In genomic region chr2:240519396-240520142, GRCh38 we compare ENCODE assay signal across 12 cellular contexts. TPM values are rescaled to one million over a fixed set of nuclear protein-coding genes. Genes with fewer than 3 reads are reported as not detected.
A peak's percentile ranks its signal among the peaks of the same experiment; 100 is the strongest.
DNase-seq lines count a peak whose midpoint lies in the region; TF ChIP-seq lines count a peak whose summit lies in the region.
"Had no signal": no experiment of that assay in that cellular context is flagged by ENCODE, and none has a peak within 500 bp of the region (broad histone marks: within the 10 kb centered on the region; RNA-seq: fewer than 3 reads in every experiment).

No MANE protein-coding gene starts in this region.

- in situ Hi-C loops in G401 (cut with HindIII; ENCODE audit: low sequenced_read_pairs) (loop anchor here (5.0 kb wide), 1 partner anchor 33 kb away; no protein-coding TSS in a partner anchor), GM13977 (cut with MboI; ENCODE audit: low pct_unique_long_range_greater_than_20kb, low sequenced_read_pairs, unreplicated experiment) (loop anchor here (25.0 kb wide), 1 partner anchor 318 kb away; no protein-coding TSS in a partner anchor)

- no CpG with 5 or more reads among the region's 26 CpGs for WGBS in H9 (ENCODE audit: extremely low coverage, insufficient read length, low lambda C conversion rate)

- H3K27ac Mint-ChIP-seq in H9: peak overlapping the region in 1 of 3 experiments; percentile 80; a peak in 1 of 7 replicates
- no peak overlapping the region for H3K27ac Mint-ChIP-seq in neural progenitor cell
- H3K27ac Mint-ChIP-seq: activated T-helper 2 cell treated with anti-CD3 and anti-CD28 coated beads, Interferon-gamma antibody, Interleukin-2, Interleukin-4, amounts not matched to agents 10 μg/mL and 5 μg/mL and 100 μg/mL, durations not matched to agents 14 hours and 24 hours and 36 hours had no signal

- no peaks in the 10 kb centered on the region for H3K23me2 ChIP-seq in H9 (ENCODE audit: insufficient read length, low read depth, low read length, poor library complexity, severe bottlenecking)

- no peak overlapping the region for H4K8ac ChIP-seq in H9 (replicated peaks; ENCODE audit: insufficient read length, low read depth, low read length)

- H3K79me1 ChIP-seq in H9 (ENCODE audit: insufficient read depth, low read depth, low read length, poor library complexity, severe bottlenecking): no peaks in the 10 kb centered on the region

- CTCF ChIA-PET in AG04449 (lab: Yijun Ruan, JAX): interaction anchor here (1.0 to 2.0 kb wide), 5 partner anchors 9 to 321 kb away, joined by 3 to 8 read pairs (median 4); no protein-coding TSS in a partner anchor

- no peak overlapping the region for H4K5ac ChIP-seq in H9 (ENCODE audit: insufficient read length, low read depth, low read length)

- H3K79me2 ChIP-seq in H9 (ENCODE audit: insufficient read depth, low read length) (no peaks in the 10 kb centered on the region), neural progenitor cell (ENCODE audit: low read depth) (no peaks in the 10 kb centered on the region)

- H3K27ac ChIP-seq in H9 (ENCODE audit: insufficient read length, low read depth, low read length) (no peak overlapping the region), neural progenitor cell (no peak overlapping the region)

- H3K4me3 Mint-ChIP-seq in H9: peak overlapping the region in 1 of 2 experiments; percentile 68; a peak in 3 of 5 replicates
- no peak overlapping the region for H3K4me3 Mint-ChIP-seq in neural progenitor cell

- no peak overlapping the region for H2AK5ac ChIP-seq in H9 (ENCODE audit: insufficient read length, low read length)

- H3K9me3 Mint-ChIP-seq in H9 (peaks cover 22 to 31% of the 10 kb centered on the region in 2 experiments), neural progenitor cell (peaks cover 17% of the 10 kb centered on the region)

- H2BK12ac ChIP-seq in H9 (ENCODE audit: insufficient read length, low read depth, low read length): no peak overlapping the region

- H3K36me3 Mint-ChIP-seq in H9 (ENCODE audit: insufficient read depth in 1 of 3, low read depth in 3 of 3) (peaks cover 24 to 29% (median 28%) of the 10 kb centered on the region in 3 experiments), neural progenitor cell (peaks cover 23% of the 10 kb centered on the region)

- H2BK120ac ChIP-seq in H9 (ENCODE audit: low read depth, low read length, poor library complexity, severe bottlenecking): no peak overlapping the region

- H3K36me3 ChIP-seq in neural progenitor cell: no peaks in the 10 kb centered on the region

- H3K9me3 ChIP-seq in H9 (ENCODE audit: control insufficient read depth, low read depth, low read length) (peaks cover 4% of the 10 kb centered on the region), neural progenitor cell (ENCODE audit: low read depth) (no peaks in the 10 kb centered on the region)

- POLR2A ChIA-PET in AG04449 (lab: Yijun Ruan, JAX): interaction anchor here (0.7 kb wide), 1 partner anchor 12 kb away, joined by 3 read pairs; no protein-coding TSS in a partner anchor

- H4K20me1 ChIP-seq in H9 (ENCODE audit: control insufficient read depth, insufficient read depth, insufficient read length) (peaks cover 4% of the 10 kb centered on the region), neural progenitor cell (ENCODE audit: low read depth) (no peaks in the 10 kb centered on the region)

- no peak overlapping the region for H3K14ac ChIP-seq in H9 (ENCODE audit: insufficient read depth, low read length)

- H3K4me2 ChIP-seq in H9 (ENCODE audit: insufficient read depth, insufficient read length, low read length) (peak overlapping the region; percentile 4), neural progenitor cell (peak overlapping the region; percentile 75)

- TF ChIP-seq CTCF in AG04449 (IDR thresholded peaks at IDR 0.05; ENCODE audit: insufficient read depth, low read length, missing control alignments): no peak
- TF ChIP-seq CTCF in H9 (conservative IDR thresholded peaks at IDR 0.05): no peak
- no peak for TF ChIP-seq CTCF in neural progenitor cell (IDR thresholded peaks at IDR 0.05)
- TF ChIP-seq CTCF in GM13977 (IDR thresholded peaks at IDR 0.05; ENCODE audit: extremely low read depth, insufficient read depth, missing control alignments): no peak

- H2BK15ac ChIP-seq in H9 (ENCODE audit: low read depth, low read length): no peak overlapping the region

- no peak overlapping the region for H3K4ac ChIP-seq in H9 (ENCODE audit: low read depth, low read length)

- no peaks in the 10 kb centered on the region; the same call in 1 of the 2 replicates for H3K27me3 ChIP-seq in H9 (ENCODE audit: insufficient read depth, low read length)
- peaks cover 40% of the 10 kb centered on the region for H3K27me3 ChIP-seq in neural progenitor cell

- no peak overlapping the region for H2AFZ ChIP-seq in H9 (ENCODE audit: low read length)
- H2AFZ ChIP-seq in neural progenitor cell (replicated peaks): peak overlapping the region; percentile 36

- DNase-seq in AG04449 (ENCODE audit: low read depth, low spot score) (no peak), H9 (no peak), fibroblast of gingiva (ENCODE audit: low read depth) (peak; percentile 34), neural progenitor cell (ENCODE audit: low spot score) (peak; percentile 24), G401 (ENCODE audit: low spot score) (no peak), GM13977 (ENCODE audit: low spot score) (no peak), germinal center (ENCODE audit: low spot score) (no peak)
- DNase-seq in activated T-cell treated with anti-CD3 and anti-CD28 coated beads, Interleukin-2, amount 50 U/mL, for 48 hours: no peak
- DNase-seq: cerebellar nuclear complex, NCI-H1105 treated with DMSO at 0.1 percent for 48 hours, NCI-H748 treated with DMSO at 0.1 percent for 48 hours had no signal

- H3K4me1 ChIP-seq in H9 (ENCODE audit: insufficient read depth, low read length) (peaks cover 2% of the 10 kb centered on the region; the same call in 1 of the 2 replicates), neural progenitor cell (peaks cover 7% of the 10 kb centered on the region)

- H2BK5ac ChIP-seq in H9 (ENCODE audit: insufficient read length, low read length): no peak overlapping the region

- no peak overlapping the region for H4K91ac ChIP-seq in H9 (ENCODE audit: insufficient read length, low read depth, low read length)

- peaks cover 17% of the 10 kb centered on the region for H3K27me3 Mint-ChIP-seq in H9 (ENCODE audit: low read depth)
- H3K27me3 Mint-ChIP-seq in neural progenitor cell (ENCODE audit: insufficient read depth, low read depth): peaks cover 14% of the 10 kb centered on the region

- no peak overlapping the region for H3K18ac ChIP-seq in H9 (ENCODE audit: insufficient read length, low read depth, low read length)

- H3K23ac ChIP-seq in H9 (ENCODE audit: insufficient read length, low read depth, low read length): no peak overlapping the region

- H3K4me3 ChIP-seq in AG04449 (ENCODE audit: low read depth, low read length) (peak overlapping the region; percentile 34), neural progenitor cell (peak overlapping the region; percentile 43)

- H3K9ac ChIP-seq in H9 (ENCODE audit: extremely low read depth, insufficient read length, low read length): no peak overlapping the region
- no peak overlapping the region for H3K9ac ChIP-seq in neural progenitor cell

- H3T11ph ChIP-seq in H9 (ENCODE audit: low read length): no peak overlapping the region

- H3K4me1 Mint-ChIP-seq in H9: peaks cover 0 to 3% of the 10 kb centered on the region in 2 experiments; a peak in 1 of 4 replicates
- H3K4me1 Mint-ChIP-seq in neural progenitor cell: peaks cover 9% of the 10 kb centered on the region

- H3F3A ChIP-seq in neural progenitor cell (ENCODE audit: low read depth): peaks cover 4% of the 10 kb centered on the region

- no peak overlapping the region for H3K56ac ChIP-seq in H9 (ENCODE audit: insufficient read length, low read depth, low read length)

- H2BK20ac ChIP-seq in H9 (ENCODE audit: low read depth, low read length, poor library complexity, severe bottlenecking): no peak overlapping the region

RNA-seq across cellular contexts. Expression of gene ANKMY1, which starts 38.2 kb away (rescaled TPM):
- 8.6 and 13.7 TPM in 2 replicates for total RNA-seq in H9 (2021)
- total RNA-seq in neural progenitor cell (ENCODE audit: low replicate concordance): 4.2 and 6.9 TPM in 2 replicates
- total RNA-seq in G401 (2014; rRNA removed; shearing (Covaris generic)): 8.6 and 14.7 TPM in 2 replicates

RNA-seq across cellular contexts. Expression of gene DUSP28, which starts 40.6 kb away (rescaled TPM):
- 1.6 and 2.9 TPM in 2 replicates for total RNA-seq in H9 (2021)
- 5.1 and 8.9 TPM in 2 replicates for total RNA-seq in neural progenitor cell (ENCODE audit: low replicate concordance)
- total RNA-seq in G401 (2014; rRNA removed; shearing (Covaris generic)): 4.9 and 5.3 TPM in 2 replicates

RNA-seq across cellular contexts. Expression of gene RNPEPL1, which starts 48.7 kb away (rescaled TPM):
- 22.5 and 24.7 TPM in 2 replicates for total RNA-seq in H9 (2021)
- total RNA-seq in neural progenitor cell (ENCODE audit: low replicate concordance): 2.7 and 7.5 TPM in 2 replicates
- 3.3 and 5.6 TPM in 2 replicates for total RNA-seq in G401 (2014; rRNA removed; shearing (Covaris generic))

Comparison
In these comparisons a context has a peak if more than half of its experiments do, and no peak if none do; other contexts are left out.
1. DNase-seq: peak in fibroblast of gingiva (single experiment) and neural progenitor cell (single experiment); none in AG04449 (single experiment), H9 (single experiment), G401 (single experiment), GM13977 (single experiment), germinal center (single experiment) and activated T-cell treated with anti-CD3 and anti-CD28 coated beads, Interleukin-2, amount 50 U/mL, for 48 hours (0 of 2).